ENCODE assay signal across 25 cellular contexts in genomic region chr16:55943257-55943656, GRCh38.
"Had no signal": no experiment of that assay in that cellular context is flagged by ENCODE, and none has a peak within 500 bp of the region (broad histone marks: within the 10 kb centered on the region; RNA-seq: fewer than 3 reads in every experiment).

No MANE protein-coding gene starts in this region.

- H3K4me1 ChIP-seq: colonic mucosa, parathyroid adenoma, testis had no signal

- H3K27ac Mint-ChIP-seq: dendritic cell treated with granulocyte-macrophage colony-stimulating factor and Interleukin-4, amounts not matched to agents 40 ng/mL and 50 ng/mL, for 4 days; endodermal cell; naive thymus-derived CD4-positive, alpha-beta T cell; nephron; neural progenitor cell; progenitor cell of endocrine pancreas; stimulated activated effector memory CD8-positive, alpha-beta T cell treated with anti-CD3 and anti-CD28 coated beads, Interleukin-12 subunit alpha, Interleukin-12 subunit beta, amount 100 ng/mL, for 72 hours; type B pancreatic cell had no signal

- DNase-seq: colonic mucosa; effector CD8-positive, alpha-beta T cell; endodermal cell; foreskin melanocyte; mesenchymal stem cell; midbrain; naive thymus-derived CD4-positive, alpha-beta T cell; sigmoid colon; stimulated activated CD4-positive, alpha-beta T cell treated with anti-CD3 and anti-CD28 coated beads, Interleukin-2, amount 100 ng/mL, for 24 hours; stimulated activated CD4-positive, alpha-beta T cell treated with anti-CD3 and anti-CD28 coated beads, Interleukin-4, amount 100 ng/mL, for 24 hours; stimulated activated naive CD4-positive, alpha-beta T cell treated with Interleukin-2 at 50 U/mL for 16 hours; stomach; substantia nigra; testis; tibial artery had no signal

- H3K9me3 ChIP-seq: colonic mucosa, testis had no signal

- H3K9ac ChIP-seq: neural progenitor cell, parathyroid adenoma had no signal

- ATAC-seq: esophagus mucosa; left lobe of liver; naive thymus-derived CD4-positive, alpha-beta T cell; stimulated activated effector memory CD8-positive, alpha-beta T cell treated with anti-CD3 and anti-CD28 coated beads, Interleukin-12 subunit alpha, Interleukin-12 subunit beta, amount 100 ng/mL, for 72 hours had no signal

- H3K4me3 Mint-ChIP-seq: dendritic cell treated with granulocyte-macrophage colony-stimulating factor and Interleukin-4, amounts not matched to agents 40 ng/mL and 50 ng/mL, for 4 days; endodermal cell; naive thymus-derived CD4-positive, alpha-beta T cell; nephron; neural progenitor cell; stimulated activated effector memory CD8-positive, alpha-beta T cell treated with anti-CD3 and anti-CD28 coated beads, Interleukin-12 subunit alpha, Interleukin-12 subunit beta, amount 100 ng/mL, for 72 hours; type B pancreatic cell had no signal

- H3K9me3 Mint-ChIP-seq: dendritic cell treated with granulocyte-macrophage colony-stimulating factor and Interleukin-4, amounts not matched to agents 40 ng/mL and 50 ng/mL, for 4 days; neural progenitor cell; stimulated activated effector memory CD8-positive, alpha-beta T cell treated with anti-CD3 and anti-CD28 coated beads, Interleukin-12 subunit alpha, Interleukin-12 subunit beta, amount 100 ng/mL, for 72 hours; type B pancreatic cell had no signal

- H3K4me2 ChIP-seq: neural progenitor cell had no signal

- H3K36me3 Mint-ChIP-seq: naive thymus-derived CD4-positive, alpha-beta T cell; neural progenitor cell; stimulated activated effector memory CD8-positive, alpha-beta T cell treated with anti-CD3 and anti-CD28 coated beads, Interleukin-12 subunit alpha, Interleukin-12 subunit beta, amount 100 ng/mL, for 72 hours; type B pancreatic cell had no signal

- H3K36me3 ChIP-seq: colonic mucosa, neural progenitor cell, sigmoid colon, stomach, tibial artery had no signal

- H3K4me1 Mint-ChIP-seq: stimulated activated effector memory CD8-positive, alpha-beta T cell treated with anti-CD3 and anti-CD28 coated beads, Interleukin-12 subunit alpha, Interleukin-12 subunit beta, amount 100 ng/mL, for 72 hours had no signal

- H3K27me3 ChIP-seq: colonic mucosa, sigmoid colon, testis had no signal

- H3K4me3 ChIP-seq: colonic mucosa, neural progenitor cell, sigmoid colon, stomach, testis, tibial artery had no signal

- H3K27ac ChIP-seq: colonic mucosa, epithelial cell of prostate, neural progenitor cell, parathyroid adenoma, sigmoid colon, stomach, testis, tibial artery had no signal
